22 cellular contexts compared by ENCODE assay signal in the genomic region with DNA sequence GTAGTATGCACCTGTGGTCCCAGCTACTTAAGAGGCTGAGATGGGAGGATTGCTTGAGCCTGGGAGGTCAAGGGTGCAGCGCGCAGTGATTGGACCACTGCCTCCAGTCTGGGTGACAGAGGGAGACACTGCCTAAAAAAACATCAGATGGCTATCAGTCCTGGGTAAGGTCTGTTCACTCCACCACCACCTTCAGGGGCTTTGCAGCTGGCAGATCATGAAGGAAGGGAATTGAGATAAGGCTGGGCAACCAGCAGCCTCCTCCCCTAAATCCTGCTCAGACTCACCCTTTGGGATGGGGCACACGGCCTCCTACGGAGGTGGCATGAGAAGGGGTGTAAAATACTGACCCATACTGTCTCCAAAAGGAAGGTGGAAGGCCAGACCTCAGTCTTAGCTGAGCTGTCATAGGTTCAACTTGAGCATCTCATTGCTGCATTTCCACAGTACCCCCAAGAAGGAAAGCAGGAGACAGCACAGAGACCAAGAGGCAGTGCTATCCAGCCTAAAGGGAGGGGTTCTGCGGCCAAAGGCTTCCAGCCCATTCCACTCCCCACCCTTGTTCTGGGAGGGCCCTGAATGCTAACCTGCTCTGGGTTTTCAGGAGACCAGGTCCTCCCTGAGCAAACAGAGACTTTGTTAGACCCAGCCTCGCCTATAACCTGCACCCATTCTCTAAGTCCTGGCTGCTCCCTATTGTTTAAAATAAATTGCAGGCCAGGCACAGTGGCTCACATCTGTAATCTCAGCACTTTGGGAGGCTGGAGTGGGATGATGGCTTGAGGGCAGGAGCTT. TPM values are rescaled to one million over a fixed set of nuclear protein-coding genes. Genes with fewer than 3 reads are reported as not detected.
DNase-seq lines count a peak whose midpoint lies in the region; FAIRE-seq and TF ChIP-seq lines count a peak whose summit lies in the region.
"Had no signal": no experiment of that assay in that cellular context is flagged by ENCODE, and none has a peak within 500 bp of the region (broad histone marks: within the 10 kb centered on the region; RNA-seq: fewer than 3 reads in every experiment).

No MANE protein-coding gene starts in this region.

- intact Hi-C loops in Calu3 (cut with micrococcal nuclease; ENCODE audit: unreplicated experiment) (no loop called here), PC-9 (cut with micrococcal nuclease; ENCODE audit: unreplicated experiment) (no loop called here), spleen (cut with DNase I; ENCODE audit: low total_unique reads) (no loop called here)

- H4K20me1 ChIP-seq in PC-9 (ENCODE audit: insufficient read depth) (no peaks in the 10 kb centered on the region), H1 (replicated peaks in 1 of 2; ENCODE audit: control insufficient read depth in 1 of 2, insufficient read depth in 2 of 2, low read length in 2 of 2) (peaks cover 1 to 2% of the 10 kb centered on the region in 2 experiments)

- no peak overlapping the region for H3K4ac ChIP-seq in H1 (replicated peaks; ENCODE audit: insufficient read length, low read depth, low read length)

- no peak overlapping the region; the same call in 1 of the 2 replicates for H3K4me3 ChIP-seq in PC-9
- no peak overlapping the region for H3K4me3 ChIP-seq in H1 (ENCODE audit: extremely low read depth in 1 of 4, insufficient read depth in 2 of 4, low read depth in 3 of 4, low read length in 4 of 4)
- no peak overlapping the region for H3K4me3 ChIP-seq in spleen
- H3K4me3 ChIP-seq: HAP-1, smooth muscle cell, vagina had no signal

- no peaks in the 10 kb centered on the region for H3K9me3 ChIP-seq in PC-9 (ENCODE audit: insufficient read depth, low read depth)
- no peaks in the 10 kb centered on the region for H3K9me3 ChIP-seq in H1 (ENCODE audit: insufficient read depth in 2 of 2, low read depth in 1 of 2, low read length in 1 of 2)
- H3K9me3 ChIP-seq in spleen = no peaks in the 10 kb centered on the region
- H3K9me3 ChIP-seq: HAP-1, vagina had no signal

- no peak overlapping the region for H3K18ac ChIP-seq in H1 (ENCODE audit: extremely low read depth, low read length)

- H3K4me2 ChIP-seq in PC-9 (peak overlapping the region; percentile 96), H1 (ENCODE audit: insufficient read depth in 1 of 2, low read depth in 2 of 2, low read length in 2 of 2) (no peak overlapping the region)
- H3K4me2 ChIP-seq: smooth muscle cell had no signal

- H3K27me3 ChIP-seq in PC-9 (ENCODE audit: insufficient read depth, low read depth) (no peaks in the 10 kb centered on the region), H1 (replicated peaks in 1 of 4; ENCODE audit: control insufficient read depth in 3 of 4, extremely low read depth in 1 of 4, insufficient read depth in 3 of 4, low read length in 3 of 4) (no peaks in the 10 kb centered on the region), spleen (replicated peaks in 1 of 7) (peaks cover 0 to 8% (median 0%) of the 10 kb centered on the region in 7 donors)
- H3K27me3 ChIP-seq: vagina had no signal

- POLR2A ChIA-PET in PC-9 (lab: Charles Lee; ENCODE audit: unreplicated experiment) (no interaction called here), H1 (lab: Charles Lee; ENCODE audit: partially characterized antibody) (interaction anchor here (1.1 to 19.3 kb wide), 5 partner anchors 11 to 41 kb away, joined by 3 to 241 read pairs (median 8); a partner anchor contains a TSS)

- CTCF ChIA-PET in Calu3 (lab: Charles Lee) = interaction anchor here (1.6 kb wide), 2 partner anchors 14 to 45 kb away, joined by 4 to 7 read pairs; a partner anchor contains a TSS
- CTCF ChIA-PET in PC-9 (lab: Charles Lee) = interaction anchor here (0.6 kb wide), 1 partner anchor 9 kb away, joined by 11 read pairs; no protein-coding TSS in a partner anchor
- CTCF ChIA-PET in H1 (lab: Charles Lee; ENCODE audit: partially characterized antibody) = interaction anchor here (0.9 to 18.5 kb wide), 6 partner anchors 8 to 229 kb away, joined by 3 to 856 read pairs (median 24); a partner anchor contains a TSS

- H4K8ac ChIP-seq in H1 (ENCODE audit: extremely low read depth, insufficient read depth, low read length) = no peak overlapping the region

- H4K5ac ChIP-seq in H1 (ENCODE audit: insufficient read length, low read depth, low read length) = no peak overlapping the region

- no peaks in the 10 kb centered on the region for H3K23me2 ChIP-seq in H1 (ENCODE audit: low read depth, low read length)

- H3K14ac ChIP-seq in H1 (ENCODE audit: insufficient read length) = no peak overlapping the region

- H3K79me2 ChIP-seq in PC-9 (ENCODE audit: low read depth) (peaks cover 70% of the 10 kb centered on the region), H1 (ENCODE audit: control insufficient read depth in 1 of 2, insufficient read depth in 2 of 2, low read length in 2 of 2) (peaks cover 0 to 32% of the 10 kb centered on the region in 2 experiments; a peak in 2 of 4 replicates)

- H3K27me3 Mint-ChIP-seq in Calu3 (ENCODE audit: unreplicated experiment) = no peaks in the 10 kb centered on the region
- no peaks in the 10 kb centered on the region for H3K27me3 Mint-ChIP-seq in osteocyte (ENCODE audit: unreplicated experiment)

- no peak for TF ChIP-seq EP300 in H1 (IDR thresholded peaks at IDR 0.05; ENCODE audit: borderline replicate concordance in 1 of 2, low read depth in 2 of 2, low read length in 2 of 2)

- H3K27ac ChIP-seq in PC-9 (peak overlapping the region; percentile 90), H1 (ENCODE audit: low read depth, low read length) (no peak overlapping the region), spleen (peak overlapping the region in 7 of 8 donors; percentile 32 to 82 (median 76))
- H3K27ac ChIP-seq: vagina had no signal

- H3K9me2 ChIP-seq in PC-9 (ENCODE audit: insufficient read depth) = no peaks in the 10 kb centered on the region

- H3K36me3 Mint-ChIP-seq in Calu3 (ENCODE audit: insufficient read depth, unreplicated experiment) = peaks cover 38% of the 10 kb centered on the region
- no peaks in the 10 kb centered on the region for H3K36me3 Mint-ChIP-seq in osteocyte (ENCODE audit: unreplicated experiment)
- H3K36me3 Mint-ChIP-seq: activated naive CD4-positive, alpha-beta T cell treated with anti-CD3 and anti-CD28 coated beads, Interleukin-2, amount 10 ng/mL, durations not matched to agents 7 days and 5 days; CD4-positive, CD25-positive, alpha-beta regulatory T cell had no signal

- H4K91ac ChIP-seq in H1 (replicated peaks; ENCODE audit: insufficient read length, low read length) = peak overlapping the region; percentile 25

- FAIRE-seq in H1 (lab: Jason Lieb, UNC) = no peak
- FAIRE-seq: astrocyte, frontal cortex had no signal

- H3F3A ChIP-seq in PC-9 (ENCODE audit: insufficient read depth, low read depth) = peaks cover 48% of the 10 kb centered on the region

- H2BK5ac ChIP-seq in H1 (ENCODE audit: low read depth, low read length) = no peak overlapping the region

- no peak for TF ChIP-seq POLR2A in H1 (IDR thresholded peaks at IDR 0.05; ENCODE audit: control extremely low read depth in 1 of 2, low read depth in 2 of 2, low read length in 2 of 2)
- TF ChIP-seq POLR2A in spleen (IDR thresholded peaks at IDR 0.05) = no peak

- peak overlapping the region; percentile 88; the same call in 1 of the 2 replicates for H2BK15ac ChIP-seq in H1 (ENCODE audit: low read length)

- peaks cover 83% of the 10 kb centered on the region for H3K4me1 Mint-ChIP-seq in Calu3 (ENCODE audit: low read depth, unreplicated experiment)
- peaks cover 6% of the 10 kb centered on the region for H3K4me1 Mint-ChIP-seq in osteocyte (ENCODE audit: unreplicated experiment)
- H3K4me1 Mint-ChIP-seq: CD4-positive, CD25-positive, alpha-beta regulatory T cell had no signal

- H3K79me1 ChIP-seq in H1 (ENCODE audit: low read depth, low read length) = peaks cover 10% of the 10 kb centered on the region

- H2AK5ac ChIP-seq in H1 (ENCODE audit: low read depth, low read length) = peak overlapping the region; percentile 34; the same call in 1 of the 2 replicates

- H3K9me3 Mint-ChIP-seq in Calu3 (ENCODE audit: low read depth, unreplicated experiment) (no peaks in the 10 kb centered on the region), osteocyte (ENCODE audit: unreplicated experiment) (no peaks in the 10 kb centered on the region)
- H3K9me3 Mint-ChIP-seq: activated naive CD4-positive, alpha-beta T cell treated with anti-CD3 and anti-CD28 coated beads, Interleukin-2, amount 10 ng/mL, durations not matched to agents 7 days and 5 days; activated T-cell treated with anti-CD3 and anti-CD28 coated beads, Interleukin-2, amount 50 U/mL, for 72 hours had no signal

- WGBS in H1 (ENCODE audit: extremely low coverage in 1 of 2, insufficient coverage in 1 of 2, insufficient read length in 1 of 2, insufficient replicate concordance in 2 of 2, low coverage in 1 of 2, low lambda C conversion rate in 2 of 2, missing lambda C conversion rate in 1 of 2), 2 experiments = 92% methylated on average over 6 of the region's 6 CpGs; no CpG with 5 or more reads in 1 of the 2 experiments
- 84 to 92% (median 87%) methylated on average over 5 to 6 of the region's 6 CpGs for WGBS in spleen, 5 donors

- BruUV-seq in Calu3 (replicated peaks; lab: Mats Ljungman, UMichigan) (no TSS peak), PC-9 (replicated peaks; lab: Mats Ljungman, UMichigan) (no TSS peak)

- DNase-seq in Calu3 (no peak), PC-9 (no peak), H1 (ENCODE audit: low read depth in 1 of 2, low spot score in 2 of 2) (no peak), spleen (no peak), NCI-H2227 treated with DMSO at 0.1 percent for 48 hours (lab: John Stamatoyannopoulos, UW) (no peak), osteocyte (ENCODE audit: extremely low spot score, unreplicated experiment) (no peak), NCI-H82 (lab: John Stamatoyannopoulos, UW) (no peak)
- DNase-seq in stimulated activated naive CD4-positive, alpha-beta T cell treated with Interleukin-2 at 50 U/mL for 16 hours (lab: John Stamatoyannopoulos, UW) = no peak
- DNase-seq: activated CD8-positive, alpha-beta memory T cell treated with anti-CD3 and anti-CD28 coated beads for 24 hours; activated naive CD4-positive, alpha-beta T cell treated with anti-CD3 and anti-CD28 coated beads, Interleukin-2, amount 10 ng/mL, durations not matched to agents 7 days and 5 days; activated T-cell treated with anti-CD3 and anti-CD28 coated beads, Interleukin-2, amount 50 U/mL, for 72 hours; CD4-positive, CD25-positive, alpha-beta regulatory T cell; effector CD8-positive, alpha-beta T cell; NCI-H187 treated with DMSO at 0.1 percent for 48 hours; NCI-H345; stimulated activated CD4-positive, alpha-beta T cell treated with anti-CD3 and anti-CD28 coated beads, Interleukin-4, amount 100 ng/mL, for 24 hours; SW 1271 had no signal

- no peak overlapping the region for H2BK120ac ChIP-seq in H1 (replicated peaks; ENCODE audit: low read depth, low read length)

- H3K56ac ChIP-seq in H1 (replicated peaks; ENCODE audit: insufficient read length, low read depth, low read length) = no peak overlapping the region

- H2BK20ac ChIP-seq in H1 (ENCODE audit: low read length) = no peak overlapping the region

- H2AFZ ChIP-seq in PC-9 = no peak overlapping the region
- no peak overlapping the region for H2AFZ ChIP-seq in H1 (ENCODE audit: low read length)

- H3K27ac Mint-ChIP-seq in Calu3 (ENCODE audit: unreplicated experiment) = peak overlapping the region; percentile 63
- H3K27ac Mint-ChIP-seq in osteocyte (ENCODE audit: unreplicated experiment) = no peak overlapping the region
- H3K27ac Mint-ChIP-seq: activated naive CD4-positive, alpha-beta T cell treated with anti-CD3 and anti-CD28 coated beads, Interleukin-2, amount 10 ng/mL, durations not matched to agents 7 days and 5 days; activated T-cell treated with anti-CD3 and anti-CD28 coated beads, Interleukin-2, amount 50 U/mL, for 72 hours; CD4-positive, CD25-positive, alpha-beta regulatory T cell had no signal

- TF ChIP-seq CTCF in Calu3 (IDR thresholded peaks at IDR 0.05; ENCODE audit: unreplicated experiment) (no peak), PC-9 (conservative IDR thresholded peaks at IDR 0.05) (no peak), H1 (IDR thresholded peaks at IDR 0.05; ENCODE audit: control extremely low read depth in 1 of 3, insufficient read depth in 1 of 3, low read depth in 1 of 3, low read length in 3 of 3) (no peak), spleen (IDR thresholded peaks at IDR 0.05 in 8 of 11, conservative IDR thresholded peaks at IDR 0.05 in 3 of 11) (no peak), osteocyte (IDR thresholded peaks at IDR 0.05) (no peak)

- H3K4me3 Mint-ChIP-seq in Calu3 (ENCODE audit: low read depth, unreplicated experiment) (no peak overlapping the region), osteocyte (ENCODE audit: unreplicated experiment) (no peak overlapping the region)
- H3K4me3 Mint-ChIP-seq: activated naive CD4-positive, alpha-beta T cell treated with anti-CD3 and anti-CD28 coated beads, Interleukin-2, amount 10 ng/mL, durations not matched to agents 7 days and 5 days; activated T-cell treated with anti-CD3 and anti-CD28 coated beads, Interleukin-2, amount 50 U/mL, for 72 hours; CD4-positive, CD25-positive, alpha-beta regulatory T cell had no signal

- H3K9ac ChIP-seq in H1 (replicated peaks in 1 of 4; ENCODE audit: extremely low read depth in 1 of 4, low read depth in 3 of 4, low read length in 3 of 4) = no peak overlapping the region

- H3K36me3 ChIP-seq in PC-9 (ENCODE audit: low read depth) (0 out of 2 replicates have a peak, but pooled peaks cover 16% of the 10 kb centered on the region), H1 (ENCODE audit: control insufficient read depth in 2 of 4, insufficient read depth in 4 of 4, low read length in 3 of 4) (peaks cover 0 to 13% (median 6%) of the 10 kb centered on the region in 4 experiments; a peak in 4 of 8 replicates), spleen (peaks cover 0 to 28% (median 9%) of the 10 kb centered on the region in 6 donors)
- H3K36me3 ChIP-seq: HAP-1, vagina had no signal

- no peak for TF ChIP-seq RAD21 in H1 (IDR thresholded peaks at IDR 0.05 in 1 of 2, conservative IDR thresholded peaks at IDR 0.05 in 1 of 2; ENCODE audit: low read depth in 2 of 2, low read length in 2 of 2)

- H2BK12ac ChIP-seq in H1 (ENCODE audit: low read depth, low read length) = no peak overlapping the region; the same call in 1 of the 2 replicates

- H3K4me1 ChIP-seq in PC-9 (replicated peaks; ENCODE audit: insufficient read depth) = peaks cover 98% of the 10 kb centered on the region
- H3K4me1 ChIP-seq in H1 (replicated peaks in 1 of 4; ENCODE audit: control insufficient read depth in 3 of 4, insufficient read depth in 4 of 4, low read length in 3 of 4) = peaks cover 0 to 44% (median 34%) of the 10 kb centered on the region in 4 experiments; a peak in 6 of 7 replicates
- H3K4me1 ChIP-seq in spleen = peaks cover 34 to 100% (median 89%) of the 10 kb centered on the region in 6 donors
- H3K4me1 ChIP-seq: HAP-1 had no signal

- H3K23ac ChIP-seq in H1 (ENCODE audit: insufficient read length) = no peak overlapping the region

RNA-seq across cellular contexts. Expression of a gene that starts 13.7 kb away (rescaled TPM):
- total RNA-seq in Calu3 (2022) = 27.5 and 29.1 TPM in 2 replicates
- total RNA-seq in PC-9 (2021) = 15.2 and 19.9 TPM in 2 replicates
- total RNA-seq in H1 (2021; fragmentation: NEBNext Ultra II Directional; extraction: Animal tissue kit (Norgen Biotek cat#: 25700)) = 12.5 and 13.0 TPM in 2 replicates
- polyA plus RNA-seq in H1 (2011; rRNA removed) = 14.3 and 19.7 TPM in 2 replicates
- 17.4 TPM for polyA plus RNA-seq in H1 (2011; cell fraction: cytosol; rRNA removed)
- polyA plus RNA-seq in H1 (2011; cell fraction: nucleus; rRNA removed) = 38.5 TPM
- 8.3 to 13.3 TPM (median 12.8 TPM) in 4 replicates for polyA plus RNA-seq in H1 (2012, experiment 1 of 2)
- 12.2 TPM for polyA plus RNA-seq in H1 (2012, experiment 2 of 2)
- polyA plus RNA-seq in H1 (2013, experiment 1 of 2) = 12.9 TPM
- polyA plus RNA-seq in H1 (2013, experiment 2 of 2) = 13.1 TPM
- polyA minus RNA-seq in H1 (2011; rRNA and poly(A)+ RNA removed) = 9.2 and 9.9 TPM in 2 replicates
- polyA minus RNA-seq in H1 (2011; cell fraction: cytosol; rRNA and poly(A)+ RNA removed) = 7.6 TPM
- 12.6 TPM for polyA minus RNA-seq in H1 (2011; cell fraction: nucleus; rRNA and poly(A)+ RNA removed)
- 10 to 100 TPM; 22.8 to 43.7 (median 30.4) TPM for total RNA-seq in spleen
- polyA plus RNA-seq in spleen = 10 to 100 TPM; 16.8 to 41.5 (median 36.0) TPM
- total RNA-seq in osteocyte = 1.1 and 1.6 TPM in 2 replicates
- polyA plus RNA-seq: CD4-positive, CD25-positive, alpha-beta regulatory T cell had no signal

RNA-seq across cellular contexts. Expression of a gene that starts 34.8 kb away (rescaled TPM):
- 110 and 122 TPM in 2 replicates for total RNA-seq in Calu3 (2022)
- 40.3 and 48.1 TPM in 2 replicates for total RNA-seq in PC-9 (2021)
- total RNA-seq in H1 (2021; fragmentation: NEBNext Ultra II Directional; extraction: Animal tissue kit (Norgen Biotek cat#: 25700)) = 23.3 and 26.3 TPM in 2 replicates
- polyA plus RNA-seq in H1 (2011; rRNA removed) = 2.5 and 2.9 TPM in 2 replicates
- 4.0 TPM for polyA plus RNA-seq in H1 (2011; cell fraction: cytosol; rRNA removed)
- polyA plus RNA-seq in H1 (2011; cell fraction: nucleus; rRNA removed) = 4.1 TPM
- 4.2 to 7.4 TPM (median 5.9 TPM) in 4 replicates for polyA plus RNA-seq in H1 (2012, experiment 1 of 2)
- 1.6 TPM for polyA plus RNA-seq in H1 (2012, experiment 2 of 2)
- polyA plus RNA-seq in H1 (2013, experiment 1 of 2) = 9.6 TPM
- 8.7 TPM for polyA plus RNA-seq in H1 (2013, experiment 2 of 2)
- polyA minus RNA-seq in H1 (2011; rRNA and poly(A)+ RNA removed) = 11.5 and 11.6 TPM in 2 replicates
- polyA minus RNA-seq in H1 (2011; cell fraction: cytosol; rRNA and poly(A)+ RNA removed) = 6.1 TPM
- polyA minus RNA-seq in H1 (2011; cell fraction: nucleus; rRNA and poly(A)+ RNA removed) = 13.7 TPM
- 100 to 1,000 TPM in 4 of 7 donors, 10 to 100 TPM in 3; 50.9 to 109 (median 102) TPM for total RNA-seq in spleen
- polyA plus RNA-seq in spleen = 10 to 100 TPM in 1 of 3 donors, 1 to 10 TPM in 2; 8.5 to 12.5 (median 9.8) TPM
- 46.4 and 50.4 TPM in 2 replicates for total RNA-seq in osteocyte
